Comparison of ENCODE assay signal across 19 cellular contexts in the genomic region with DNA sequence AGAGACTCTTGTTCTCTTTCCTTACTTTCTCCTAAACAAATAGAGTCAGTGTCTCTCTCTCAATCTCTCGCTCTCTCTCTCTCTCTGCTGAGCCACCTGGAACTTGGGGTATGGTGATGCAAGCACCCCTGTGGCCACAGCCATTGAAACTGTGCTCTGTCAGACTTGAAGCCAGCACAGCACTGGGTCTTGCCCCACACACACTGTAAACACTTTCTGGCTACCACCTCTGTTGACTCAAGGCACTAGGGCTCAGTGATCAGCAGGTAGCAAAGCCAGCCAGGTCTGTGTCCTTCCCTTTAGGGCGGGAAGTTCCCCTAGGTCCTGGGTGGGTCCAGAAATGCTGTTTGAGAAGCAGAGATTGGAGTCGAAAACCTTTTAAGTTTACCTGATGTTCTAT.
"Had no signal": no experiment of that assay in that cellular context is flagged by ENCODE, and none has a peak within 500 bp of the region (broad histone marks: within the 10 kb centered on the region; RNA-seq: fewer than 3 reads in every experiment).

No MANE protein-coding gene starts in this region.

- H3K4me3 Mint-ChIP-seq: immature natural killer cell, naive B cell, nephron progenitor cell had no signal

- H3K9me3 ChIP-seq: colonic mucosa, gastrocnemius medialis had no signal

- ATAC-seq: gastrocnemius medialis, left cardiac atrium, left ventricle myocardium superior had no signal

- DNase-seq: colonic mucosa; dermis blood vessel endothelial cell; erythroblast; gastrocnemius medialis; glutamatergic neuron; immature natural killer cell; left cardiac atrium; left ventricle myocardium superior; mesenchymal stem cell; midbrain; naive B cell; nephron progenitor cell; posterior cingulate gyrus; small intestine; stimulated activated CD4-positive, alpha-beta T cell treated with anti-CD3 and anti-CD28 coated beads, Interleukin-12 subunit alpha, Interleukin-12 subunit beta, amount 100 ng/mL, for 4 hours; stimulated activated naive CD4-positive, alpha-beta T cell; trophoblast cell had no signal

- H3K9me3 Mint-ChIP-seq: nephron progenitor cell had no signal

- H3K4me3 ChIP-seq: colonic mucosa, gastrocnemius medialis, lung, right atrium auricular region had no signal

- H3K27ac Mint-ChIP-seq: immature natural killer cell, naive B cell, nephron progenitor cell had no signal

- H3K27ac ChIP-seq: colonic mucosa, gastrocnemius medialis, right atrium auricular region had no signal

- H3K4me1 ChIP-seq: colonic mucosa, gastrocnemius medialis, right atrium auricular region had no signal

- H3K36me3 Mint-ChIP-seq: immature natural killer cell, naive B cell had no signal

- H3K36me3 ChIP-seq: colonic mucosa, gastrocnemius medialis, right atrium auricular region had no signal

- H3K27me3 ChIP-seq: colonic mucosa, gastrocnemius medialis, right atrium auricular region had no signal

- H3K4me1 Mint-ChIP-seq: immature natural killer cell, naive B cell, nephron progenitor cell had no signal

- H3K27me3 Mint-ChIP-seq: naive B cell had no signal
